Comparison of ENCODE assay signal across 10 cellular contexts in the genomic region with DNA sequence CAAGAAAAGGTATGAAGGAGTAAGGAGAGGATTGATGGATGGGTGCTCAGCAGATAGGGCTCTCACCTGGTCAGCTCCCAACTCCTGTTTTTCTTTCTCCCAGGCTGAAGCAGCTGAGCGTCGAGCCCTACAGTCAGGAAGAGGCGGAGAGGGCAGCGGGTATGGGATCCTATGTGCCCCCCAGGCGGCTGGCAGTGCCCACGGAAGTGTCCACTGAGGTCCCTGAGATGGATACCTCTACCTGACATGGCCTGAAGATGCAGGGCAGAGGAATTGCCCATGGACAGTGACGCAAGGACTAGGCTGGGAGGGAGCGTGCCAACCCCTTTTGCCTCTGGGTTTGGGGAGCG. TPM values are rescaled to one million over a fixed set of nuclear protein-coding genes. Genes with fewer than 3 reads are reported as not detected.
DNase-seq lines count a peak whose midpoint lies in the region; ATAC-seq, FAIRE-seq and TF ChIP-seq lines count a peak whose summit lies in the region.
"Had no signal": no experiment of that assay in that cellular context is flagged by ENCODE, and none has a peak within 500 bp of the region (broad histone marks: within the 10 kb centered on the region; RNA-seq: fewer than 3 reads in every experiment).

No MANE protein-coding gene starts in this region.

- H3K9me3 ChIP-seq in heart left ventricle (no peaks in the 10 kb centered on the region), mesodermal cell (ENCODE audit: control insufficient read depth, low read length) (no peaks in the 10 kb centered on the region), uterus (no peaks in the 10 kb centered on the region)

- H3K4me3 ChIP-seq in heart left ventricle, result peak overlapping the region; percentile 66 to 94 (median 86)
- H3K4me3 ChIP-seq in bronchial epithelial cell (ENCODE audit: low read depth, low read length), result peak overlapping the region; percentile 78
- peak overlapping the region; percentile 74 for H3K4me3 ChIP-seq in mesodermal cell (ENCODE audit: extremely low read depth, insufficient read depth, low read length, poor library complexity, severe bottlenecking)
- peak overlapping the region; percentile 64 to 79 for H3K4me3 ChIP-seq in uterus

- TF ChIP-seq CTCF in heart left ventricle (IDR thresholded peaks at IDR 0.05) (no peak), bronchial epithelial cell (IDR thresholded peaks at IDR 0.05; ENCODE audit: insufficient read depth, low read length, severe bottlenecking) (no peak), uterus (IDR thresholded peaks at IDR 0.05) (no peak)

- H3K27me3 ChIP-seq in heart left ventricle (no peaks in the 10 kb centered on the region), bronchial epithelial cell (ENCODE audit: control insufficient read depth, insufficient read depth, low read length) (no peaks in the 10 kb centered on the region), uterus (no peaks in the 10 kb centered on the region)

- ATAC-seq in heart left ventricle (no peak), Right ventricle myocardium inferior (no peak), GM21423 (IDR thresholded peaks at IDR 0.05; ENCODE audit: unreplicated experiment) (no peak), GM18517 (IDR thresholded peaks at IDR 0.05; ENCODE audit: unreplicated experiment) (no peak)

- TF ChIP-seq POLR2A in heart left ventricle (IDR thresholded peaks at IDR 0.05) (no peak), uterus (IDR thresholded peaks at IDR 0.05) (no peak)

- 73 to 81% (median 76%) methylated on average over 6 to 9 of the region's 9 CpGs for whole genome bisulfite sequencing in heart left ventricle, 4 donors
- WGBS in mesodermal cell (ENCODE audit: insufficient coverage in 2 of 2), 2 experiments, result 84 to 96% methylated on average over 7 to 9 of the region's 9 CpGs

- H3K27ac ChIP-seq in heart left ventricle (peak overlapping the region in 9 of 12 donors; percentile 69 to 89 (median 82)), mesodermal cell (ENCODE audit: low read depth, low read length, severe bottlenecking) (no peak overlapping the region), uterus (peak overlapping the region; percentile 63 to 85)

- H3K4me1 ChIP-seq in heart left ventricle (peaks cover 5 to 26% (median 16%) of the 10 kb centered on the region in 12 donors), mesodermal cell (ENCODE audit: control insufficient read depth, insufficient read depth, low read length, poor library complexity, severe bottlenecking) (peaks cover 13% of the 10 kb centered on the region), uterus (peaks cover 0 to 5% of the 10 kb centered on the region in 2 donors)

- H3K36me3 ChIP-seq in heart left ventricle (peaks cover 0 to 2% (median 0%) of the 10 kb centered on the region in 9 donors), bronchial epithelial cell (ENCODE audit: control insufficient read depth, insufficient read depth, low read length) (peaks cover 9% of the 10 kb centered on the region), mesodermal cell (ENCODE audit: control insufficient read depth, insufficient read depth, low read length) (no peaks in the 10 kb centered on the region), uterus (no peaks in the 10 kb centered on the region)

- intact Hi-C loops in heart left ventricle (cut with DNase I) (loop anchor here in 4 of 10 donors (2.0 to 5.0 kb wide), 3 partner anchors 57 to 152 kb away; a partner anchor contains a TSS), Right ventricle myocardium inferior (cut with DNase I) (no loop called here), uterus (cut with DNase I; ENCODE audit: low total_unique reads) (no loop called here)

- FAIRE-seq in bronchial epithelial cell (lab: Jason Lieb, UNC), result no peak

- DNase-seq in heart left ventricle (no peak), Right ventricle myocardium inferior (ENCODE audit: missing footprints) (no peak), bronchial epithelial cell (ENCODE audit: low read depth) (no peak), uterus (no peak), AG08395 (ENCODE audit: low spot score) (no peak)
- DNase-seq: effector CD4-positive, alpha-beta T cell had no signal

RNA-seq across cellular contexts. Expression of a gene that starts 0.7 kb away (rescaled TPM):
- total RNA-seq in heart left ventricle, result 10 to 100 TPM; 13.7 to 36.8 (median 21.0) TPM
- polyA plus RNA-seq in heart left ventricle, result 100 to 1,000 TPM in 1 of 2 donors, 10 to 100 TPM in 1; 43.1 to 147 TPM
- 14.9 TPM for total RNA-seq in Right ventricle myocardium inferior
- 53.0 and 66.9 TPM in 2 replicates for total RNA-seq in bronchial epithelial cell
- 28.6 TPM for polyA plus RNA-seq in mesodermal cell (2013, experiment 1 of 2)
- 18.3 TPM for polyA plus RNA-seq in mesodermal cell (2013, experiment 2 of 2)
- 10 to 100 TPM in 3 of 4 donors, 1 to 10 TPM in 1; 7.9 to 27.1 (median 16.3) TPM for total RNA-seq in uterus

RNA-seq across cellular contexts. Expression of a gene that starts 1.2 kb away (rescaled TPM):
- total RNA-seq in heart left ventricle (not detected), Right ventricle myocardium inferior (not detected), bronchial epithelial cell (not detected in 2 replicates), uterus (not detected)
- polyA plus RNA-seq in heart left ventricle, result not detected
- not detected for polyA plus RNA-seq in mesodermal cell (2013, experiment 1 of 2)
- polyA plus RNA-seq in mesodermal cell (2013, experiment 2 of 2), result not detected
- total RNA-seq: M059J had no signal

RNA-seq across cellular contexts. Expression of a gene that starts 1.7 kb away (rescaled TPM):
- total RNA-seq in heart left ventricle, result not detected
- not detected for polyA plus RNA-seq in heart left ventricle
- not detected for total RNA-seq in Right ventricle myocardium inferior
- total RNA-seq in bronchial epithelial cell, result not detected in 2 replicates
- not detected for polyA plus RNA-seq in mesodermal cell (2013, experiment 1 of 2)
- polyA plus RNA-seq in mesodermal cell (2013, experiment 2 of 2), result not detected
- not detected for total RNA-seq in uterus
- total RNA-seq: M059J had no signal

RNA-seq across cellular contexts. Expression of a gene that starts 6.8 kb away (rescaled TPM):
- 1 to 10 TPM in 7 of 9 donors, under 1 TPM in 1, not detected in 1; 0.60 to 3.4 (median 1.4) TPM for total RNA-seq in heart left ventricle
- polyA plus RNA-seq in heart left ventricle, result 1 to 10 TPM in 1 of 2 donors, under 1 TPM in 1; 0.80 to 1.6 TPM
- total RNA-seq in Right ventricle myocardium inferior, result 1.8 TPM
- 11.8 and 15.8 TPM in 2 replicates for total RNA-seq in bronchial epithelial cell
- 2.5 TPM for polyA plus RNA-seq in mesodermal cell (2013, experiment 1 of 2)
- polyA plus RNA-seq in mesodermal cell (2013, experiment 2 of 2), result 3.7 TPM
- 10 to 100 TPM in 2 of 4 donors, 1 to 10 TPM in 1, under 1 TPM in 1; 0.29 to 13.3 (median 7.2) TPM for total RNA-seq in uterus

RNA-seq across cellular contexts. Expression of a gene that starts 11.6 kb away (rescaled TPM):
- 1 to 10 TPM; 2.5 to 6.5 (median 3.2) TPM for total RNA-seq in heart left ventricle
- polyA plus RNA-seq in heart left ventricle, result 1 to 10 TPM; 2.2 to 3.7 TPM
- total RNA-seq in Right ventricle myocardium inferior, result 4.0 TPM
- not detected in 2 replicates for total RNA-seq in bronchial epithelial cell
- 2.3 TPM for polyA plus RNA-seq in mesodermal cell (2013, experiment 1 of 2)
- 2.6 TPM for polyA plus RNA-seq in mesodermal cell (2013, experiment 2 of 2)
- 10 to 100 TPM in 2 of 4 donors, 1 to 10 TPM in 2; 3.2 to 21.0 (median 14.0) TPM for total RNA-seq in uterus
- total RNA-seq: M059J had no signal
